In the genomic region with DNA sequence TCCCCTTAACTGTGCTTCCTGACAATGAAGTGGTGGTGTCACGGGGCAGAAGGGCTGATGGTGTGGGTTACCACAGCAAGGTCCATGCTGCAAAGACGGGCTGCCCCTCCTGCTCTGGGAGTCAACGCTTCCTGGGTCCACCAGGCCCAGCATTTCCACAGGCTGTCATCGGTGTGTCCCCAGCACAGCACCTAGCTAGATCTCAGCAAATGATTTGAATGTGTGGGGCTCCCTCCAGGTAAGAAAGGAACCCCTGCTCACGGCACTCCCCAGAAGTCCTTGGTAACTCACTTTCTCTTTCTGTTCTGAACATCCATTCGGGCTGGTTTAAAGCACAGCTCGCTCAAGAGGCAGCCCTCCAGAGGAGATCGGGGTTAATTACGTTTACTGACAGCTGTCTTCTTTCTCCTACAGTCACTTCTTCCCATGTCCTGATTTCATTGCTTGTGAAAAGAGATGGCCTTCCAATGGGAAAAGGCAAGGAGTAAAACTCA, we compare ENCODE assay signal across 7 cellular contexts. TPM values are rescaled to one million over a fixed set of nuclear protein-coding genes. Genes with fewer than 3 reads are reported as not detected.
DNase-seq lines count a peak whose midpoint lies in the region; ATAC-seq and TF ChIP-seq lines count a peak whose summit lies in the region.

No MANE protein-coding gene starts in this region.

- ATAC-seq in GM18511 (IDR thresholded peaks at IDR 0.05; ENCODE audit: unreplicated experiment) (peak; percentile 91), HG02759 (IDR thresholded peaks at IDR 0.05; ENCODE audit: unreplicated experiment) (peak; percentile 90), sciatic nerve (peak; percentile 78)

- H3K4me3 ChIP-seq in fibroblast of villous mesenchyme (ENCODE audit: low read depth, low read length) = peak overlapping the region; percentile 56

- intact Hi-C loops in sciatic nerve (cut with DNase I) = no loop called here

- DNase-seq in NCI-H524 treated with DMSO at 0.1 percent for 48 hours (lab: John Stamatoyannopoulos, UW) (peak; percentile 55), activated T-cell treated with anti-CD3 and anti-CD28 coated beads for 1 hour (ENCODE audit: low read depth) (peak; percentile 39), fibroblast of villous mesenchyme (ENCODE audit: low read depth) (peak; percentile 67), sciatic nerve (ENCODE audit: low spot score) (no peak), hippocampal formation (lab: John Stamatoyannopoulos, UW) (no peak)

- no peak for TF ChIP-seq CTCF in fibroblast of villous mesenchyme (IDR thresholded peaks at IDR 0.05; ENCODE audit: insufficient read depth, low read depth, low read length)

RNA-seq across cellular contexts. Expression of gene HIVEP3, which starts 27.3 kb away (rescaled TPM):
- 0.86 and 1.6 TPM in 2 replicates for total RNA-seq in fibroblast of villous mesenchyme
- 11.0 TPM for total RNA-seq in sciatic nerve

Comparison
In these comparisons a context has a peak if more than half of its experiments do, and no peak if none do; other contexts are left out.
1. DNase-seq: peak in NCI-H524 treated with DMSO at 0.1 percent for 48 hours (single experiment), activated T-cell treated with anti-CD3 and anti-CD28 coated beads for 1 hour (single experiment) and fibroblast of villous mesenchyme (single experiment); none in sciatic nerve (single experiment) and hippocampal formation (0 of 2).
2. Peak in every context shown above with its lines, with median percentiles within 50 percentile points of each other: ATAC-seq.